Comparison of ENCODE assay signal across 14 cellular contexts in genomic region chr17:35079547-35079946, GRCh38. TPM values are rescaled to one million over a fixed set of nuclear protein-coding genes. Genes with fewer than 3 reads are reported as not detected.
A peak's percentile ranks its signal among the peaks of the same experiment; 100 is the strongest.
DNase-seq lines count a peak whose midpoint lies in the region; ATAC-seq and TF ChIP-seq lines count a peak whose summit lies in the region.
"Had no signal": no experiment of that assay in that cellular context is flagged by ENCODE, and none has a peak within 500 bp of the region (broad histone marks: within the 10 kb centered on the region; RNA-seq: fewer than 3 reads in every experiment).

No MANE protein-coding gene starts in this region.

- H3K9me3 Mint-ChIP-seq in activated T-helper 1 cell treated with anti-CD3 and anti-CD28 coated beads, Interleukin-12 subunit alpha, Interleukin-12 subunit beta, Interleukin-2, Interleukin-4 antibody, amounts not matched to agents 30 ng/mL and 10 ng/mL and 1 ng/mL, durations not matched to agents 14 hours and 24 hours and 36 hours: no peaks in the 10 kb centered on the region
- H3K9me3 Mint-ChIP-seq: activated naive CD4-positive, alpha-beta T cell treated with anti-CD3 and anti-CD28 coated beads, Interleukin-2, amount 10 ng/mL, durations not matched to agents 7 days and 5 days had no signal

- no peaks in the 10 kb centered on the region for H3K36me3 ChIP-seq in ACC112 (ENCODE audit: insufficient read depth, low read length)
- H3K36me3 ChIP-seq in heart right ventricle: no peaks in the 10 kb centered on the region
- H3K36me3 ChIP-seq in testis (ENCODE audit: low read depth, missing control alignments): no peaks in the 10 kb centered on the region
- H3K36me3 ChIP-seq in stomach: no peaks in the 10 kb centered on the region
- H3K36me3 ChIP-seq in WERI-Rb-1: no peaks in the 10 kb centered on the region
- H3K36me3 ChIP-seq: HAP-1 had no signal

- H3K4me1 Mint-ChIP-seq in activated T-helper 1 cell treated with anti-CD3 and anti-CD28 coated beads, Interleukin-12 subunit alpha, Interleukin-12 subunit beta, Interleukin-2, Interleukin-4 antibody, amounts not matched to agents 30 ng/mL and 10 ng/mL and 1 ng/mL, durations not matched to agents 14 hours and 24 hours and 36 hours (ENCODE audit: low read depth): peaks cover 76% of the 10 kb centered on the region

- peak; percentile 60 for DNase-seq in HCEC 1CT
- no peak for DNase-seq in activated T-helper 1 cell treated with anti-CD3 and anti-CD28 coated beads, Interleukin-12 subunit alpha, Interleukin-12 subunit beta, Interleukin-2, Interleukin-4 antibody, amounts not matched to agents 30 ng/mL and 10 ng/mL and 1 ng/mL, durations not matched to agents 14 hours and 24 hours and 36 hours (ENCODE audit: low spot score)
- DNase-seq in foreskin keratinocyte: peak in 1 of 2 donors; percentile 46
- no peak for DNase-seq in heart right ventricle
- DNase-seq in testis: no peak
- no peak for DNase-seq in stomach
- DNase-seq in WERI-Rb-1: no peak
- DNase-seq: activated naive CD4-positive, alpha-beta T cell treated with anti-CD3 and anti-CD28 coated beads, Interleukin-2, amount 10 ng/mL, durations not matched to agents 7 days and 5 days; foreskin melanocyte; NCI-H510A treated with DMSO at 0.1 percent for 48 hours; SW 1271 had no signal

- peak overlapping the region; percentile 84 for H3K27ac Mint-ChIP-seq in activated T-helper 1 cell treated with anti-CD3 and anti-CD28 coated beads, Interleukin-12 subunit alpha, Interleukin-12 subunit beta, Interleukin-2, Interleukin-4 antibody, amounts not matched to agents 30 ng/mL and 10 ng/mL and 1 ng/mL, durations not matched to agents 14 hours and 24 hours and 36 hours

- H3K79me2 ChIP-seq in ACC112 (ENCODE audit: control insufficient read depth, insufficient read depth, low read length, unreplicated experiment): peaks cover 74% of the 10 kb centered on the region

- intact Hi-C loops in activated T-helper 1 cell treated with anti-CD3 and anti-CD28 coated beads, Interleukin-12 subunit alpha, Interleukin-12 subunit beta, Interleukin-2, Interleukin-4 antibody, amounts not matched to agents 30 ng/mL and 10 ng/mL and 1 ng/mL, durations not matched to agents 14 hours and 24 hours and 36 hours (cut with micrococcal nuclease): no loop called here
- intact Hi-C loops in heart right ventricle (cut with DNase I) (no loop called here), testis (cut with DNase I; ENCODE audit: low total_unique reads) (no loop called here), stomach (cut with DNase I; ENCODE audit: low total_unique reads) (no loop called here)

- H3K27ac ChIP-seq in ACC112 (ENCODE audit: low read depth, low read length) (peak overlapping the region; percentile 22; the same call in 1 of the 2 replicates), foreskin keratinocyte (no peak overlapping the region), heart right ventricle (no peak overlapping the region), testis (no peak overlapping the region), stomach (peak overlapping the region in 1 of 5 donors; percentile 5), WERI-Rb-1 (no peak overlapping the region)

- H3K27me3 ChIP-seq in ACC112 (ENCODE audit: insufficient read depth, low read length): no peaks in the 10 kb centered on the region
- H3K27me3 ChIP-seq in foreskin keratinocyte: no peaks in the 10 kb centered on the region
- H3K27me3 ChIP-seq in heart right ventricle: no peaks in the 10 kb centered on the region
- no peaks in the 10 kb centered on the region for H3K27me3 ChIP-seq in testis
- H3K27me3 ChIP-seq in stomach: no peaks in the 10 kb centered on the region
- no peaks in the 10 kb centered on the region for H3K27me3 ChIP-seq in WERI-Rb-1 (ENCODE audit: insufficient read depth, low read depth, severe bottlenecking)

- H3K4me3 ChIP-seq in ACC112 (ENCODE audit: low read depth, low read length) (no peak overlapping the region), heart right ventricle (no peak overlapping the region), testis (no peak overlapping the region), stomach (no peak overlapping the region), WERI-Rb-1 (ENCODE audit: low read depth, low read length) (no peak overlapping the region)
- H3K4me3 ChIP-seq: HAP-1 had no signal

- H3K9me3 ChIP-seq in heart right ventricle: no peaks in the 10 kb centered on the region
- H3K9me3 ChIP-seq in testis: no peaks in the 10 kb centered on the region
- H3K9me3 ChIP-seq in stomach: no peaks in the 10 kb centered on the region
- no peaks in the 10 kb centered on the region for H3K9me3 ChIP-seq in WERI-Rb-1 (ENCODE audit: severe bottlenecking)
- H3K9me3 ChIP-seq: HAP-1 had no signal

- H3K4me1 ChIP-seq in ACC112 (ENCODE audit: control insufficient read depth, insufficient read depth, low read length, unreplicated experiment) (peaks cover 54% of the 10 kb centered on the region), foreskin keratinocyte (peaks cover 23% of the 10 kb centered on the region), heart right ventricle (peaks cover 0 to 43% (median 4%) of the 10 kb centered on the region in 9 donors), testis (peaks cover 13% of the 10 kb centered on the region), stomach (peaks cover 12 to 82% (median 30%) of the 10 kb centered on the region in 4 donors)

- TF ChIP-seq CTCF in foreskin keratinocyte (conservative IDR thresholded peaks at IDR 0.05) (no peak), heart right ventricle (IDR thresholded peaks at IDR 0.05) (no peak), testis (IDR thresholded peaks at IDR 0.05) (no peak), stomach (IDR thresholded peaks at IDR 0.05) (no peak), WERI-Rb-1 (IDR thresholded peaks at IDR 0.05; ENCODE audit: low read depth, low read length) (no peak)

- TF ChIP-seq POLR2A in testis (IDR thresholded peaks at IDR 0.05): no peak
- TF ChIP-seq POLR2A in stomach (IDR thresholded peaks at IDR 0.05): no peak

- ATAC-seq in foreskin keratinocyte: peak; percentile 25
- ATAC-seq in heart right ventricle: no peak

- H3K4me3 Mint-ChIP-seq in activated T-helper 1 cell treated with anti-CD3 and anti-CD28 coated beads, Interleukin-12 subunit alpha, Interleukin-12 subunit beta, Interleukin-2, Interleukin-4 antibody, amounts not matched to agents 30 ng/mL and 10 ng/mL and 1 ng/mL, durations not matched to agents 14 hours and 24 hours and 36 hours: no peak overlapping the region
- H3K4me3 Mint-ChIP-seq: activated naive CD4-positive, alpha-beta T cell treated with anti-CD3 and anti-CD28 coated beads, Interleukin-2, amount 10 ng/mL, durations not matched to agents 7 days and 5 days had no signal

- H3K36me3 Mint-ChIP-seq in activated T-helper 1 cell treated with anti-CD3 and anti-CD28 coated beads, Interleukin-12 subunit alpha, Interleukin-12 subunit beta, Interleukin-2, Interleukin-4 antibody, amounts not matched to agents 30 ng/mL and 10 ng/mL and 1 ng/mL, durations not matched to agents 14 hours and 24 hours and 36 hours (ENCODE audit: low read depth): peaks cover 13% of the 10 kb centered on the region

- no peak for TF ChIP-seq EP300 in stomach (IDR thresholded peaks at IDR 0.05)

- no peak overlapping the region for H2AFZ ChIP-seq in ACC112 (ENCODE audit: low read length, unreplicated experiment)

- no peaks in the 10 kb centered on the region for H3K27me3 Mint-ChIP-seq in activated T-helper 1 cell treated with anti-CD3 and anti-CD28 coated beads, Interleukin-12 subunit alpha, Interleukin-12 subunit beta, Interleukin-2, Interleukin-4 antibody, amounts not matched to agents 30 ng/mL and 10 ng/mL and 1 ng/mL, durations not matched to agents 14 hours and 24 hours and 36 hours (ENCODE audit: insufficient read depth)
- H3K27me3 Mint-ChIP-seq: activated naive CD4-positive, alpha-beta T cell treated with anti-CD3 and anti-CD28 coated beads, Interleukin-2, amount 10 ng/mL, durations not matched to agents 7 days and 5 days had no signal

RNA-seq across cellular contexts. Expression of gene RFFL, which starts 16.0 kb away (rescaled TPM):
- total RNA-seq in activated T-helper 1 cell treated with anti-CD3 and anti-CD28 coated beads, Interleukin-12 subunit alpha, Interleukin-12 subunit beta, Interleukin-2, Interleukin-4 antibody, amounts not matched to agents 30 ng/mL and 10 ng/mL and 1 ng/mL, durations not matched to agents 14 hours and 24 hours and 36 hours: 28.1 and 28.2 TPM in 2 replicates
- total RNA-seq in foreskin keratinocyte (22.1 and 23.6 TPM in 2 replicates), heart right ventricle (10 to 100 TPM in 9 of 10 donors, 1 to 10 TPM in 1; 9.2 to 19.3 (median 13.9) TPM), testis (10 to 100 TPM; 42.0 to 46.3 TPM), stomach (10 to 100 TPM; 10.7 to 31.0 (median 20.4) TPM)
- polyA plus RNA-seq in foreskin keratinocyte (6.1 and 7.0 TPM in 2 replicates), heart right ventricle (1 to 10 TPM; 2.3 to 4.6 TPM), testis (ENCODE audit: insufficient read depth, low read depth, low replicate concordance) (68.6 TPM), stomach (10 to 100 TPM in 1 of 3 donors, 1 to 10 TPM in 2; 6.2 to 14.5 (median 7.2) TPM)

RNA-seq across cellular contexts. Expression of gene RAD51D, which starts 40.1 kb away (rescaled TPM):
- total RNA-seq in activated T-helper 1 cell treated with anti-CD3 and anti-CD28 coated beads, Interleukin-12 subunit alpha, Interleukin-12 subunit beta, Interleukin-2, Interleukin-4 antibody, amounts not matched to agents 30 ng/mL and 10 ng/mL and 1 ng/mL, durations not matched to agents 14 hours and 24 hours and 36 hours: 29.8 and 34.9 TPM in 2 replicates
- total RNA-seq in foreskin keratinocyte (9.6 and 11.0 TPM in 2 replicates), heart right ventricle (1 to 10 TPM; 3.2 to 9.6 (median 5.6) TPM), testis (10 to 100 TPM; 16.8 to 18.4 TPM), stomach (10 to 100 TPM in 1 of 5 donors, 1 to 10 TPM in 4; 2.2 to 31.5 (median 3.5) TPM)
- polyA plus RNA-seq in foreskin keratinocyte (5.8 and 7.2 TPM in 2 replicates), heart right ventricle (1 to 10 TPM; 3.0 to 4.3 TPM), testis (ENCODE audit: insufficient read depth, low read depth, low replicate concordance) (24.3 TPM), stomach (1 to 10 TPM; 2.9 to 5.0 (median 3.1) TPM)

RNA-seq across cellular contexts. Expression of gene FNDC8, which starts 41.9 kb away (rescaled TPM):
- total RNA-seq in activated T-helper 1 cell treated with anti-CD3 and anti-CD28 coated beads, Interleukin-12 subunit alpha, Interleukin-12 subunit beta, Interleukin-2, Interleukin-4 antibody, amounts not matched to agents 30 ng/mL and 10 ng/mL and 1 ng/mL, durations not matched to agents 14 hours and 24 hours and 36 hours: not detected in 2 replicates
- total RNA-seq in foreskin keratinocyte: not detected in 2 replicates
- polyA plus RNA-seq in foreskin keratinocyte: not detected in 2 replicates
- total RNA-seq in heart right ventricle: not detected
- not detected for polyA plus RNA-seq in heart right ventricle
- 100 to 1,000 TPM in 1 of 2 donors, 10 to 100 TPM in 1; 39.0 to 120 TPM for total RNA-seq in testis
- polyA plus RNA-seq in testis (ENCODE audit: insufficient read depth, low read depth, low replicate concordance): 138 TPM
- not detected for total RNA-seq in stomach
- polyA plus RNA-seq in stomach: not detected
- total RNA-seq: pulmonary artery endothelial cell had no signal

Comparison
In these comparisons a context has a peak if more than half of its experiments do, and no peak if none do; other contexts are left out.
1. RNA of gene FNDC8, which starts 41.9 kb away (total RNA-seq): 39.0 to 120 TPM in testis; not detected in activated T-helper 1 cell treated with anti-CD3 and anti-CD28 coated beads, Interleukin-12 subunit alpha, Interleukin-12 subunit beta, Interleukin-2, Interleukin-4 antibody, amounts not matched to agents 30 ng/mL and 10 ng/mL and 1 ng/mL, durations not matched to agents 14 hours and 24 hours and 36 hours, not detected in foreskin keratinocyte, not detected in heart right ventricle and not detected in stomach; every median in the first group is over 10 times any median in the second.